ENCODE assay signal across 1 cellular context in genomic region chr1:93816970-93817738, GRCh38.
TF ChIP-seq lines count a peak whose summit lies in the region.

No MANE protein-coding gene starts in this region.

TF ChIP-seq in endothelial cell of umbilical vein, 7 proteins besides CTCF, POLR2A, EP300 and RAD21 (continued from another document):
- no peak for TF ChIP-seq MAX (IDR thresholded peaks at IDR 0.05; ENCODE audit: insufficient read depth, insufficient read length)
- TF ChIP-seq FOS (IDR thresholded peaks at IDR 0.05; ENCODE audit: borderline replicate concordance, insufficient read depth, low read length): peak; percentile 29
